ENCODE assay signal across 8 cellular contexts in genomic region chr15:63833246-63833696, GRCh38. TPM values are rescaled to one million over a fixed set of nuclear protein-coding genes. Genes with fewer than 3 reads are reported as not detected.
A peak's percentile ranks its signal among the peaks of the same experiment; 100 is the strongest.
DNase-seq lines count a peak whose midpoint lies in the region; ATAC-seq and TF ChIP-seq lines count a peak whose summit lies in the region.

No MANE protein-coding gene starts in this region.

- peak overlapping the region; percentile 87 for H3K27ac ChIP-seq in DND-41 (ENCODE audit: low read length)
- H3K27ac ChIP-seq in KMS-11 = peak overlapping the region; percentile 66
- H3K27ac ChIP-seq in muscle layer of duodenum (ENCODE audit: low read length) = peak overlapping the region; percentile 82
- H3K27ac ChIP-seq in suprapubic skin = peak overlapping the region; percentile 76

- TF ChIP-seq POLR2A in suprapubic skin (IDR thresholded peaks at IDR 0.05) = no peak

- peaks cover 37% of the 10 kb centered on the region for H3K4me1 Mint-ChIP-seq in activated CD4-positive, alpha-beta memory T cell treated with anti-CD3 and anti-CD28 coated beads, Interleukin-2, amount 10 ng/mL, durations not matched to agents 7 days and 5 days
- peaks cover 29% of the 10 kb centered on the region for H3K4me1 Mint-ChIP-seq in endothelial cell (ENCODE audit: unreplicated experiment)

- CTCF ChIA-PET in activated CD4-positive, alpha-beta memory T cell treated with anti-CD3 and anti-CD28 coated beads, Interleukin-2, amount 10 ng/mL, durations not matched to agents 7 days and 5 days (lab: Charles Lee) = interaction anchor here (0.6 to 1.7 kb wide), 8 partner anchors 58 to 1684 kb away, joined by 3 to 8 read pairs (median 4); no protein-coding TSS in a partner anchor

- no peaks in the 10 kb centered on the region for H3K9me3 Mint-ChIP-seq in activated CD4-positive, alpha-beta memory T cell treated with anti-CD3 and anti-CD28 coated beads, Interleukin-2, amount 10 ng/mL, durations not matched to agents 7 days and 5 days
- H3K9me3 Mint-ChIP-seq in endothelial cell (ENCODE audit: unreplicated experiment) = no peaks in the 10 kb centered on the region

- H3K79me2 ChIP-seq in DND-41 (ENCODE audit: insufficient read depth, low read length) (peaks cover 47% of the 10 kb centered on the region), KMS-11 (ENCODE audit: insufficient read depth, low read depth) (peaks cover 48% of the 10 kb centered on the region)

- peaks cover 4% of the 10 kb centered on the region for H3K27me3 Mint-ChIP-seq in activated CD4-positive, alpha-beta memory T cell treated with anti-CD3 and anti-CD28 coated beads, Interleukin-2, amount 10 ng/mL, durations not matched to agents 7 days and 5 days
- peaks cover 3% of the 10 kb centered on the region for H3K27me3 Mint-ChIP-seq in endothelial cell (ENCODE audit: unreplicated experiment)

- peak overlapping the region; percentile 92 for H3K4me2 ChIP-seq in DND-41 (ENCODE audit: insufficient read depth, low read length)
- H3K4me2 ChIP-seq in KMS-11 = peak overlapping the region; percentile 88

- H2AFZ ChIP-seq in DND-41 (ENCODE audit: low read depth, low read length) (peak overlapping the region; percentile 79), KMS-11 (ENCODE audit: low read depth) (peak overlapping the region; percentile 89)

- peaks cover 3% of the 10 kb centered on the region for H3K36me3 Mint-ChIP-seq in activated CD4-positive, alpha-beta memory T cell treated with anti-CD3 and anti-CD28 coated beads, Interleukin-2, amount 10 ng/mL, durations not matched to agents 7 days and 5 days (ENCODE audit: low read depth)
- H3K36me3 Mint-ChIP-seq in endothelial cell (ENCODE audit: low read depth, unreplicated experiment) = peaks cover 11% of the 10 kb centered on the region

- WGBS in suprapubic skin = 0% methylated on average over 1 of the region's 45 CpGs

- DNase-seq in DND-41 (peak; percentile 24), endothelial cell (ENCODE audit: low spot score) (peak; percentile 34), suprapubic skin (ENCODE audit: low spot score in 2 of 2) (peak; percentile 67 to 84), NCI-H1048 (lab: John Stamatoyannopoulos, UW) (no peak)
- DNase-seq in activated CD4-positive, alpha-beta memory T cell treated with anti-CD3 and anti-CD28 coated beads, Interleukin-2, amount 10 ng/mL, durations not matched to agents 7 days and 5 days = peak; percentile 52

- peak overlapping the region; percentile 80 to 84 for H3K4me3 ChIP-seq in DND-41 (ENCODE audit: low read depth in 1 of 2, low read length in 2 of 2)
- H3K4me3 ChIP-seq in KMS-11 (IDR thresholded peaks at IDR 0.05; ENCODE audit: insufficient read depth, low read depth, low read length) = no peak overlapping the region
- peak overlapping the region; percentile 89 to 93 for H3K4me3 ChIP-seq in muscle layer of duodenum (ENCODE audit: low read depth in 1 of 2, low read length in 2 of 2)
- peak overlapping the region; percentile 89 for H3K4me3 ChIP-seq in suprapubic skin

- TF ChIP-seq CTCF in DND-41 (IDR thresholded peaks at IDR 0.05; ENCODE audit: borderline replicate concordance, extremely low read depth, low read length, poor library complexity, severe bottlenecking) = no peak
- no peak for TF ChIP-seq CTCF in KMS-11 (conservative IDR thresholded peaks at IDR 0.05; ENCODE audit: low read depth, low read length)
- TF ChIP-seq CTCF in endothelial cell (IDR thresholded peaks at IDR 0.05; ENCODE audit: unreplicated experiment) = no peak
- no peak for TF ChIP-seq CTCF in suprapubic skin (IDR thresholded peaks at IDR 0.05)

- H3K4me1 ChIP-seq in DND-41 (ENCODE audit: insufficient read depth, low read length) (peaks cover 29% of the 10 kb centered on the region), KMS-11 (ENCODE audit: low read depth, poor library complexity, severe bottlenecking) (peaks cover 21% of the 10 kb centered on the region), muscle layer of duodenum (ENCODE audit: control insufficient read depth in 1 of 2, insufficient read depth in 2 of 2, low read length in 2 of 2) (peaks cover 0 to 27% of the 10 kb centered on the region in 2 donors), suprapubic skin (peaks cover 35% of the 10 kb centered on the region)

- no peak for TF ChIP-seq EP300 in suprapubic skin (IDR thresholded peaks at IDR 0.05)

- H3K4me3 Mint-ChIP-seq in activated CD4-positive, alpha-beta memory T cell treated with anti-CD3 and anti-CD28 coated beads, Interleukin-2, amount 10 ng/mL, durations not matched to agents 7 days and 5 days = peak overlapping the region; percentile 89
- peak overlapping the region; percentile 97 for H3K4me3 Mint-ChIP-seq in endothelial cell (ENCODE audit: unreplicated experiment)

- H3K36me3 ChIP-seq in DND-41 (ENCODE audit: insufficient read depth, low read length) (no peaks in the 10 kb centered on the region), KMS-11 (ENCODE audit: insufficient read depth) (no peaks in the 10 kb centered on the region), muscle layer of duodenum (ENCODE audit: control insufficient read depth in 1 of 2, insufficient read depth in 2 of 2, low read length in 2 of 2) (no peaks in the 10 kb centered on the region), suprapubic skin (no peaks in the 10 kb centered on the region)

- H3K9me3 ChIP-seq in DND-41 (ENCODE audit: insufficient read depth, low read length, severe bottlenecking) = no peaks in the 10 kb centered on the region
- H3K9me3 ChIP-seq in muscle layer of duodenum (ENCODE audit: control insufficient read depth in 1 of 2, low read length in 2 of 2) = no peaks in the 10 kb centered on the region
- no peaks in the 10 kb centered on the region for H3K9me3 ChIP-seq in suprapubic skin

- H3K27me3 ChIP-seq in DND-41 (ENCODE audit: insufficient read depth, low read length, poor library complexity) (no peaks in the 10 kb centered on the region), KMS-11 (ENCODE audit: insufficient read depth, low read depth) (no peaks in the 10 kb centered on the region), muscle layer of duodenum (ENCODE audit: low read depth, low read length) (no peaks in the 10 kb centered on the region), suprapubic skin (no peaks in the 10 kb centered on the region)

- POLR2A ChIA-PET in activated CD4-positive, alpha-beta memory T cell treated with anti-CD3 and anti-CD28 coated beads, Interleukin-2, amount 10 ng/mL, durations not matched to agents 7 days and 5 days (lab: Charles Lee) = interaction anchor here (0.7 to 2.5 kb wide), 25 partner anchors 9 to 547 kb away, joined by 3 to 25 read pairs (median 5); partner anchors contain the start of gene CIAO2A

- ATAC-seq in DND-41 (ENCODE audit: insufficient read depth, low read depth) = peak; percentile 68
- ATAC-seq in GM21717 (IDR thresholded peaks at IDR 0.05; ENCODE audit: unreplicated experiment) = peak; percentile 13

- H4K20me1 ChIP-seq in DND-41 (ENCODE audit: insufficient read depth, low read length) (peaks cover 18% of the 10 kb centered on the region; the same call in 1 of the 2 replicates), KMS-11 (ENCODE audit: insufficient read depth) (0 out of 2 replicates have a peak, but pooled peaks cover 6% of the 10 kb centered on the region)

- H3K9ac ChIP-seq in DND-41 (ENCODE audit: low read depth, low read length) (peak overlapping the region; percentile 94), KMS-11 (peak overlapping the region; percentile 93)

- peak overlapping the region; percentile 62 for H3K27ac Mint-ChIP-seq in activated CD4-positive, alpha-beta memory T cell treated with anti-CD3 and anti-CD28 coated beads, Interleukin-2, amount 10 ng/mL, durations not matched to agents 7 days and 5 days
- peak overlapping the region; percentile 78 for H3K27ac Mint-ChIP-seq in endothelial cell (ENCODE audit: unreplicated experiment)

RNA-seq across cellular contexts. Expression of gene HERC1, which starts 0.5 kb away (rescaled TPM):
- total RNA-seq in activated CD4-positive, alpha-beta memory T cell treated with anti-CD3 and anti-CD28 coated beads, Interleukin-2, amount 10 ng/mL, durations not matched to agents 7 days and 5 days = 10 to 100 TPM; 70.1 to 72.6 TPM
- total RNA-seq in endothelial cell (ENCODE audit: unreplicated experiment) (125 TPM), suprapubic skin (100 to 1,000 TPM in 3 of 4 donors, 10 to 100 TPM in 1; 74.2 to 155 (median 112) TPM)
